ENCODE assay signal across 16 cellular contexts in the genomic region with DNA sequence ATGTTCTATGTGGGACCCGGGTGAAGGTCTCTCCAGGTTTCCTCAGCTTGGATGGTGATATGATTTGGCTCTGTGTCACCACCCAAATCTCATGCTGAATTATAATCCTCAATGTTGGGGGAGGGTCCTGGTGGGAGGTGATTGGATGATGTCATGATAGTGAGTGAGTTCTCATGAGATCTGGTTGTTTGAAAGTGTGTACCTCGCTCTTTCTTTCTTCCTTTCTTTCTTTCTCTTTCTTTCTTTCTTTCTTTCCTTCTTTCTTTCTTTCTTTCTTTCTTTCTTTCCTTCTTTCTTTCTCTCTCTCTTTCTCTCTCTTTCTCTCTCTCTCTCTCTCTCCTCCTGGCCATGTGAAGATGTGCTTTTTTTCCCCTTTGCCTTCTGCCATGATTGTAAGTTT. TPM values are rescaled to one million over a fixed set of nuclear protein-coding genes. Genes with fewer than 3 reads are reported as not detected.
"Had no signal": no experiment of that assay in that cellular context is flagged by ENCODE, and none has a peak within 500 bp of the region (broad histone marks: within the 10 kb centered on the region; RNA-seq: fewer than 3 reads in every experiment).

No MANE protein-coding gene starts in this region.

RNA-seq across cellular contexts. Expression of a gene that starts 51.2 kb away (rescaled TPM):
- total RNA-seq: dermis microvascular lymphatic vessel endothelial cell; esophagus mucosa; esophagus squamous epithelium; gastrocnemius medialis; glomerular endothelial cell; kidney epithelial cell; left cardiac atrium; left lung; left ventricle myocardium superior; lower leg skin; lower lobe of right lung; lung microvascular endothelial cell; mesenteric fat pad; myocyte; naive thymus-derived CD8-positive, alpha-beta T cell had no signal
- polyA plus RNA-seq: keratinocyte; naive thymus-derived CD8-positive, alpha-beta T cell had no signal
